9 cellular contexts compared by ENCODE assay signal in the genomic region with DNA sequence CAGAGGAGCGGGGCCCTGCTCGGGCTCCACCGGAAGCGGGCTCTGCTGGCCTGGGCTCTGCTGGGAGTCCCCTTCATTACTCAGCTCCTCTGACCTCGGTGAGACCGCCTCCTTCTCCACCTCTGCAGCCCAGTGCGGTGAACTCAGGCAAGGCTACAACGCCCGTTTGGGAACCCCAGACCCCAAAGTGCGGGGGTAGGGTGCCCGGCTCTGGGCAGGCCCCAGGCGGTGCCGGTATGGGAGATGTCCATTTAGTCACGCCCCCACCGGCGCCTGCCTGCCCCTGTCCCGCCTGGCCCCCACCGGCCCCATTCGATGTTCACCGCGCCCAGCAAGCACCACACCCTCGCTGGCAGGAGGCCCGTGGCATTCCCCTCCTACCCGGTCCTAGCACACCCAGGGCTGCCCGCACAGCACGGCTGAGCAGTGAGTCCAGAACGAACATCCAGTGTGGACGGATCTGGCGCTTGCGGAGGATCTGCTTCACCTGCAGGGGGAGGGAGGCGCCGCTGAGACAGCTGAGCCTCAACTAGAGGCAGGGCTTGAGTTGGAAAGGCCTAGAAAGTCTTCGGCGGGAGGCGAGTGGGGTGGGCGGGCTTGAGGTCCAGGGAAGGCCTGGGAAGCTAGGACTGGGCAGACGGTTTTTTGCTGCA. TPM values are rescaled to one million over a fixed set of nuclear protein-coding genes. Genes with fewer than 3 reads are reported as not detected.
DNase-seq lines count a peak whose midpoint lies in the region; ATAC-seq, FAIRE-seq and TF ChIP-seq lines count a peak whose summit lies in the region.
"Had no signal": no experiment of that assay in that cellular context is flagged by ENCODE, and none has a peak within 500 bp of the region (broad histone marks: within the 10 kb centered on the region; RNA-seq: fewer than 3 reads in every experiment).

No MANE protein-coding gene starts in this region.

- H3K4me2 ChIP-seq in HepG2 (ENCODE audit: low read depth, low read length), result no peak overlapping the region

- TF ChIP-seq EP300 in HepG2 (IDR thresholded peaks at IDR 0.05; ENCODE audit: low read depth in 2 of 2, low read length in 2 of 2) (no peak), HepG2 (CRISPR knock-in tag; IDR thresholded peaks at IDR 0.05; ENCODE audit: borderline replicate concordance) (no peak)

- H3K9me3 ChIP-seq in HepG2 (ENCODE audit: low read length) (no peaks in the 10 kb centered on the region), right lobe of liver (no peaks in the 10 kb centered on the region)

- H4K20me1 ChIP-seq in HepG2 (ENCODE audit: insufficient read depth, low read length), result no peaks in the 10 kb centered on the region

- in situ Hi-C loops in HepG2 (cut with HindIII; ENCODE audit: extremely low pct_ligation_motif_present, low pct_unique_long_range_greater_than_20kb), result loop anchor here (5.0 kb wide), 1 partner anchor 36 kb away; a partner anchor contains a TSS

- no peak for TF ChIP-seq POLR2A in HepG2 (IDR thresholded peaks at IDR 0.05; ENCODE audit: insufficient read depth in 1 of 2, low read depth in 2 of 2, low read length in 2 of 2)
- no peak for TF ChIP-seq POLR2A in right lobe of liver (IDR thresholded peaks at IDR 0.05)

- no peak for TF ChIP-seq RAD21 in HepG2 (CRISPR knock-in tag; IDR thresholded peaks at IDR 0.05)

- H3K36me3 ChIP-seq in HepG2 (replicated peaks in 1 of 2; ENCODE audit: control insufficient read depth in 1 of 2, insufficient read depth in 2 of 2, low read length in 2 of 2), result 0 out of 5 replicates have a peak, but pooled peaks cover 0 to 2% of the 10 kb centered on the region in 2 experiments
- peaks cover 0 to under 1% (median 0%) of the 10 kb centered on the region in 4 donors for H3K36me3 ChIP-seq in right lobe of liver

- peaks cover 13% of the 10 kb centered on the region for H3K4me1 ChIP-seq in HepG2 (ENCODE audit: insufficient read depth, low read length)
- H3K4me1 ChIP-seq in right lobe of liver, result peaks cover 0 to 8% (median 2%) of the 10 kb centered on the region in 4 donors

- H3K79me2 ChIP-seq in HepG2 (ENCODE audit: insufficient read depth, low read length), result no peaks in the 10 kb centered on the region

- CTCF ChIA-PET in HepG2 (lab: Yijun Ruan, JAX; ENCODE audit: low intra/inter-chr PET ratio, low total read pairs), result interaction anchor here (1.0 to 2.1 kb wide), 5 partner anchors 16 to 56 kb away, joined by 3 to 19 read pairs (median 6); no protein-coding TSS in a partner anchor

- no peak for TF ChIP-seq CTCF in HepG2 (CRISPR knock-in tag; IDR thresholded peaks at IDR 0.05)
- no peak for TF ChIP-seq CTCF in right lobe of liver (IDR thresholded peaks at IDR 0.05)

- BruUV-seq in HepG2 (replicated peaks; lab: Mats Ljungman, UMichigan), result no TSS peak

- peak overlapping the region in 1 of 3 experiments; percentile 61; a peak in 1 of 6 replicates for H3K4me3 ChIP-seq in HepG2 (replicated peaks in 1 of 3; ENCODE audit: insufficient read depth in 1 of 3, low read depth in 2 of 3, low read length in 3 of 3)
- H3K4me3 ChIP-seq in right lobe of liver, result no peak overlapping the region

- H3K27ac ChIP-seq in HepG2 (ENCODE audit: extremely low read length, insufficient read depth, low read length) (no peak overlapping the region), right lobe of liver (no peak overlapping the region)

- H2AFZ ChIP-seq in HepG2 (ENCODE audit: low read length), result no peak overlapping the region

- DNase-seq in HepG2 (ENCODE audit: low spot score) (no peak), right lobe of liver (no peak), mucosa of gallbladder (ENCODE audit: low spot score) (peak; percentile 58), iPS-NIHi7 (ENCODE audit: extremely low spot score) (no peak), NCI-H2171 (lab: John Stamatoyannopoulos, UW) (no peak), COLO668 (lab: John Stamatoyannopoulos, UW; ENCODE audit: unreplicated experiment) (no peak)
- peak; percentile 84 for DNase-seq in activated effector memory CD4-positive, alpha-beta T cell treated with anti-CD3 and anti-CD28 coated beads, Interleukin-2, amount 50 U/mL, for 16 hours
- DNase-seq: cortex of kidney had no signal

- no peak overlapping the region for H3K9ac ChIP-seq in HepG2 (ENCODE audit: insufficient read depth, low read depth, low read length)

- FAIRE-seq in HepG2 (lab: Jason Lieb, UNC), result no peak

- no peaks in the 10 kb centered on the region for H3K27me3 ChIP-seq in HepG2 (ENCODE audit: control insufficient read depth in 1 of 2, insufficient read depth in 2 of 2, low read length in 2 of 2)
- H3K27me3 ChIP-seq in right lobe of liver, result no peaks in the 10 kb centered on the region

- POLR2A ChIA-PET in HepG2 (lab: Yijun Ruan, JAX), result no interaction called here

- WGBS in HepG2 (ENCODE audit: low lambda C conversion rate), result 93% methylated on average over 27 of the region's 37 CpGs
- WGBS in right lobe of liver (ENCODE audit: insufficient coverage, low coverage, low lambda C conversion rate, missing lambda C conversion rate), result 57% methylated on average over 4 of the region's 37 CpGs

- intact Hi-C loops in HepG2 (cut with micrococcal nuclease; ENCODE audit: unreplicated experiment), result loop anchor here (1.0 kb wide), 3 partner anchors 17 to 39 kb away; no protein-coding TSS in a partner anchor
- intact Hi-C loops in right lobe of liver (cut with DNase I), result loop anchor here in 1 of 2 donors (5.0 kb wide), 1 partner anchor 36 kb away; a partner anchor contains a TSS

- ATAC-seq in HepG2 (peak; percentile 24), right lobe of liver (no peak), HG02759 (IDR thresholded peaks at IDR 0.05; ENCODE audit: unreplicated experiment) (no peak)

RNA-seq across cellular contexts. Expression of a gene that starts 10.0 kb away (rescaled TPM):
- total RNA-seq in HepG2 (2016; rRNA removed; fragmentation: Illumina TruSeq; extraction: Trizol) (2.7 and 3.5 TPM in 2 replicates), right lobe of liver (10 to 100 TPM in 2 of 6 experiments, 1 to 10 TPM in 4; 4.3 to 14.9 (median 5.6) TPM), mucosa of gallbladder (50.9 TPM)
- 0.62 and 2.3 TPM in 2 replicates for total RNA-seq in HepG2 (2016; cell fraction: cytosol; rRNA removed; fragmentation: Illumina TruSeq; extraction: Trizol; ENCODE audit: low read depth)
- 2.6 and 2.8 TPM in 2 replicates for total RNA-seq in HepG2 (2016; cell fraction: insoluble cytoplasmic fraction; rRNA removed; fragmentation: Illumina TruSeq; extraction: Trizol)
- total RNA-seq in HepG2 (2016; cell fraction: membrane; rRNA removed; fragmentation: Illumina TruSeq; extraction: Trizol), result 0.93 and 0.99 TPM in 2 replicates
- 1.8 and 2.3 TPM in 2 replicates for total RNA-seq in HepG2 (2016; cell fraction: nucleus; rRNA removed; fragmentation: Illumina TruSeq; extraction: Trizol)
- polyA plus RNA-seq in HepG2 (2011; rRNA removed), result 2.7 and 3.2 TPM in 2 replicates
- 1.2 and 1.4 TPM in 2 replicates for polyA plus RNA-seq in HepG2 (2011; cell fraction: cytosol; rRNA removed)
- 20.8 and 29.2 TPM in 2 replicates for polyA plus RNA-seq in HepG2 (2011; cell fraction: nucleus; rRNA removed)
- polyA plus RNA-seq in HepG2 (2012), result 0.97 and 2.1 TPM in 2 replicates
- polyA plus RNA-seq in HepG2 (2016; cell fraction: cytosol; fragmentation: Illumina TruSeq; extraction: Trizol; ENCODE audit: low read depth), result 0.44 and 1.2 TPM in 2 replicates
- 2.4 and 2.8 TPM in 2 replicates for polyA plus RNA-seq in HepG2 (2016; cell fraction: insoluble cytoplasmic fraction; fragmentation: Illumina TruSeq; extraction: Trizol; ENCODE audit: low read depth)
- 1.1 and 1.2 TPM in 2 replicates for polyA plus RNA-seq in HepG2 (2016; cell fraction: membrane; fragmentation: Illumina TruSeq; extraction: Trizol; ENCODE audit: low read depth)
- 5.1 and 8.1 TPM in 2 replicates for polyA plus RNA-seq in HepG2 (2016; cell fraction: nucleus; fragmentation: Illumina TruSeq; extraction: Trizol; ENCODE audit: insufficient read depth, low read depth)
- 5.7 and 12.4 TPM in 2 replicates for polyA minus RNA-seq in HepG2 (2011; rRNA and poly(A)+ RNA removed; ENCODE audit: low replicate concordance)
- 0.59 and 1.5 TPM in 2 replicates for polyA minus RNA-seq in HepG2 (2011; cell fraction: cytosol; rRNA and poly(A)+ RNA removed)
- polyA minus RNA-seq in HepG2 (2011; cell fraction: nucleus; rRNA and poly(A)+ RNA removed), result 3.4 and 4.0 TPM in 2 replicates

RNA-seq across cellular contexts. Expression of a gene that starts 14.9 kb away (rescaled TPM):
- total RNA-seq in HepG2 (2016; rRNA removed; fragmentation: Illumina TruSeq; extraction: Trizol), result 9.1 and 17.8 TPM in 2 replicates
- 5.6 TPM in 2 replicates for total RNA-seq in HepG2 (2016; cell fraction: cytosol; rRNA removed; fragmentation: Illumina TruSeq; extraction: Trizol; ENCODE audit: low read depth)
- total RNA-seq in HepG2 (2016; cell fraction: insoluble cytoplasmic fraction; rRNA removed; fragmentation: Illumina TruSeq; extraction: Trizol), result 7.9 and 19.8 TPM in 2 replicates
- total RNA-seq in HepG2 (2016; cell fraction: membrane; rRNA removed; fragmentation: Illumina TruSeq; extraction: Trizol), result 7.4 and 8.0 TPM in 2 replicates
- total RNA-seq in HepG2 (2016; cell fraction: nucleus; rRNA removed; fragmentation: Illumina TruSeq; extraction: Trizol), result 15.9 and 19.3 TPM in 2 replicates
- polyA plus RNA-seq in HepG2 (2011; rRNA removed), result 11.1 and 15.8 TPM in 2 replicates
- 4.7 and 8.4 TPM in 2 replicates for polyA plus RNA-seq in HepG2 (2011; cell fraction: cytosol; rRNA removed)
- 175 and 243 TPM in 2 replicates for polyA plus RNA-seq in HepG2 (2011; cell fraction: nucleus; rRNA removed)
- polyA plus RNA-seq in HepG2 (2012), result 7.2 and 8.3 TPM in 2 replicates
- 3.6 and 4.2 TPM in 2 replicates for polyA plus RNA-seq in HepG2 (2016; cell fraction: cytosol; fragmentation: Illumina TruSeq; extraction: Trizol; ENCODE audit: low read depth)
- polyA plus RNA-seq in HepG2 (2016; cell fraction: insoluble cytoplasmic fraction; fragmentation: Illumina TruSeq; extraction: Trizol; ENCODE audit: low read depth), result 8.1 and 8.6 TPM in 2 replicates
- 4.6 and 5.4 TPM in 2 replicates for polyA plus RNA-seq in HepG2 (2016; cell fraction: membrane; fragmentation: Illumina TruSeq; extraction: Trizol; ENCODE audit: low read depth)
- polyA plus RNA-seq in HepG2 (2016; cell fraction: nucleus; fragmentation: Illumina TruSeq; extraction: Trizol; ENCODE audit: insufficient read depth, low read depth), result 45.3 and 50.8 TPM in 2 replicates
- polyA minus RNA-seq in HepG2 (2011; rRNA and poly(A)+ RNA removed; ENCODE audit: low replicate concordance), result 0.21 and 11.5 TPM in 2 replicates
- 3.3 and 6.7 TPM in 2 replicates for polyA minus RNA-seq in HepG2 (2011; cell fraction: cytosol; rRNA and poly(A)+ RNA removed)
- 14.3 and 14.8 TPM in 2 replicates for polyA minus RNA-seq in HepG2 (2011; cell fraction: nucleus; rRNA and poly(A)+ RNA removed)
- total RNA-seq in right lobe of liver, result 1 to 10 TPM in 1 of 6 experiments, under 1 TPM in 5; 0.37 to 1.7 (median 0.80) TPM
- total RNA-seq in mucosa of gallbladder, result 48.5 TPM

RNA-seq across cellular contexts. Expression of a gene that starts 17.9 kb away (rescaled TPM):
- total RNA-seq in HepG2 (2016; rRNA removed; fragmentation: Illumina TruSeq; extraction: Trizol), result not detected in 2 replicates
- not detected in 2 replicates for total RNA-seq in HepG2 (2016; cell fraction: cytosol; rRNA removed; fragmentation: Illumina TruSeq; extraction: Trizol; ENCODE audit: low read depth)
- not detected in 2 replicates for total RNA-seq in HepG2 (2016; cell fraction: insoluble cytoplasmic fraction; rRNA removed; fragmentation: Illumina TruSeq; extraction: Trizol)
- total RNA-seq in HepG2 (2016; cell fraction: membrane; rRNA removed; fragmentation: Illumina TruSeq; extraction: Trizol), result not detected in 2 replicates
- total RNA-seq in HepG2 (2016; cell fraction: nucleus; rRNA removed; fragmentation: Illumina TruSeq; extraction: Trizol), result not detected in 2 replicates
- not detected in 2 replicates for polyA plus RNA-seq in HepG2 (2011; rRNA removed)
- not detected in 2 replicates for polyA plus RNA-seq in HepG2 (2011; cell fraction: cytosol; rRNA removed)
- not detected in 2 replicates for polyA plus RNA-seq in HepG2 (2011; cell fraction: nucleus; rRNA removed)
- not detected in 2 replicates for polyA plus RNA-seq in HepG2 (2012)
- polyA plus RNA-seq in HepG2 (2016; cell fraction: cytosol; fragmentation: Illumina TruSeq; extraction: Trizol; ENCODE audit: low read depth), result not detected in 2 replicates
- polyA plus RNA-seq in HepG2 (2016; cell fraction: insoluble cytoplasmic fraction; fragmentation: Illumina TruSeq; extraction: Trizol; ENCODE audit: low read depth), result not detected in 2 replicates
- not detected in 2 replicates for polyA plus RNA-seq in HepG2 (2016; cell fraction: membrane; fragmentation: Illumina TruSeq; extraction: Trizol; ENCODE audit: low read depth)
- polyA plus RNA-seq in HepG2 (2016; cell fraction: nucleus; fragmentation: Illumina TruSeq; extraction: Trizol; ENCODE audit: insufficient read depth, low read depth), result not detected in 2 replicates
- polyA minus RNA-seq in HepG2 (2011; rRNA and poly(A)+ RNA removed; ENCODE audit: low replicate concordance), result not detected in 2 replicates
- polyA minus RNA-seq in HepG2 (2011; cell fraction: cytosol; rRNA and poly(A)+ RNA removed), result not detected in 2 replicates
- polyA minus RNA-seq in HepG2 (2011; cell fraction: nucleus; rRNA and poly(A)+ RNA removed), result not detected in 2 replicates
- total RNA-seq in right lobe of liver, result 100 to 1,000 TPM in 4 of 6 experiments, 10 to 100 TPM in 2; 81.6 to 213 (median 111) TPM
- total RNA-seq in mucosa of gallbladder, result 3.5 TPM

RNA-seq across cellular contexts. Expression of a gene that starts 26.4 kb away (rescaled TPM):
- not detected in 2 replicates for total RNA-seq in HepG2 (2016; rRNA removed; fragmentation: Illumina TruSeq; extraction: Trizol)
- not detected in 2 replicates for total RNA-seq in HepG2 (2016; cell fraction: cytosol; rRNA removed; fragmentation: Illumina TruSeq; extraction: Trizol; ENCODE audit: low read depth)
- total RNA-seq in HepG2 (2016; cell fraction: insoluble cytoplasmic fraction; rRNA removed; fragmentation: Illumina TruSeq; extraction: Trizol), result not detected in 2 replicates
- not detected in 2 replicates for total RNA-seq in HepG2 (2016; cell fraction: membrane; rRNA removed; fragmentation: Illumina TruSeq; extraction: Trizol)
- not detected in 2 replicates for total RNA-seq in HepG2 (2016; cell fraction: nucleus; rRNA removed; fragmentation: Illumina TruSeq; extraction: Trizol)
- polyA plus RNA-seq in HepG2 (2011; rRNA removed), result not detected in 2 replicates
- polyA plus RNA-seq in HepG2 (2011; cell fraction: cytosol; rRNA removed), result not detected in 2 replicates
- 0.17 and 0.21 TPM in 2 replicates for polyA plus RNA-seq in HepG2 (2011; cell fraction: nucleus; rRNA removed)
- polyA plus RNA-seq in HepG2 (2012), result not detected in 2 replicates
- polyA plus RNA-seq in HepG2 (2016; cell fraction: cytosol; fragmentation: Illumina TruSeq; extraction: Trizol; ENCODE audit: low read depth), result not detected in 2 replicates
- polyA plus RNA-seq in HepG2 (2016; cell fraction: insoluble cytoplasmic fraction; fragmentation: Illumina TruSeq; extraction: Trizol; ENCODE audit: low read depth), result not detected in 2 replicates
- not detected in 2 replicates for polyA plus RNA-seq in HepG2 (2016; cell fraction: membrane; fragmentation: Illumina TruSeq; extraction: Trizol; ENCODE audit: low read depth)
- not detected in 2 replicates for polyA plus RNA-seq in HepG2 (2016; cell fraction: nucleus; fragmentation: Illumina TruSeq; extraction: Trizol; ENCODE audit: insufficient read depth, low read depth)
- 0.16 TPM in 1 of 2 replicates, not detected in the other for polyA minus RNA-seq in HepG2 (2011; rRNA and poly(A)+ RNA removed; ENCODE audit: low replicate concordance)
- polyA minus RNA-seq in HepG2 (2011; cell fraction: cytosol; rRNA and poly(A)+ RNA removed), result not detected in 2 replicates
- polyA minus RNA-seq in HepG2 (2011; cell fraction: nucleus; rRNA and poly(A)+ RNA removed), result not detected in 2 replicates
- under 1 TPM in 1 of 6 experiments, not detected in 5; 0.86 TPM for total RNA-seq in right lobe of liver
- 5.4 TPM for total RNA-seq in mucosa of gallbladder

RNA-seq across cellular contexts. Expression of a gene that starts 34.8 kb away (rescaled TPM):
- 9.9 and 22.7 TPM in 2 replicates for total RNA-seq in HepG2 (2016; rRNA removed; fragmentation: Illumina TruSeq; extraction: Trizol)
- total RNA-seq in HepG2 (2016; cell fraction: cytosol; rRNA removed; fragmentation: Illumina TruSeq; extraction: Trizol; ENCODE audit: low read depth), result 10.4 and 13.7 TPM in 2 replicates
- total RNA-seq in HepG2 (2016; cell fraction: insoluble cytoplasmic fraction; rRNA removed; fragmentation: Illumina TruSeq; extraction: Trizol), result 9.9 and 24.4 TPM in 2 replicates
- 19.0 and 21.0 TPM in 2 replicates for total RNA-seq in HepG2 (2016; cell fraction: membrane; rRNA removed; fragmentation: Illumina TruSeq; extraction: Trizol)
- total RNA-seq in HepG2 (2016; cell fraction: nucleus; rRNA removed; fragmentation: Illumina TruSeq; extraction: Trizol), result 20.8 and 23.3 TPM in 2 replicates
- polyA plus RNA-seq in HepG2 (2011; rRNA removed), result 29.6 and 40.8 TPM in 2 replicates
- 26.0 and 32.7 TPM in 2 replicates for polyA plus RNA-seq in HepG2 (2011; cell fraction: cytosol; rRNA removed)
- polyA plus RNA-seq in HepG2 (2011; cell fraction: nucleus; rRNA removed), result 63.1 and 68.2 TPM in 2 replicates
- 17.8 and 25.1 TPM in 2 replicates for polyA plus RNA-seq in HepG2 (2012)
- polyA plus RNA-seq in HepG2 (2016; cell fraction: cytosol; fragmentation: Illumina TruSeq; extraction: Trizol; ENCODE audit: low read depth), result 16.5 and 17.4 TPM in 2 replicates
- polyA plus RNA-seq in HepG2 (2016; cell fraction: insoluble cytoplasmic fraction; fragmentation: Illumina TruSeq; extraction: Trizol; ENCODE audit: low read depth), result 11.5 and 18.3 TPM in 2 replicates
- polyA plus RNA-seq in HepG2 (2016; cell fraction: membrane; fragmentation: Illumina TruSeq; extraction: Trizol; ENCODE audit: low read depth), result 21.3 and 22.0 TPM in 2 replicates
- 49.6 and 50.9 TPM in 2 replicates for polyA plus RNA-seq in HepG2 (2016; cell fraction: nucleus; fragmentation: Illumina TruSeq; extraction: Trizol; ENCODE audit: insufficient read depth, low read depth)
- 59.9 and 69.4 TPM in 2 replicates for polyA minus RNA-seq in HepG2 (2011; rRNA and poly(A)+ RNA removed; ENCODE audit: low replicate concordance)
- polyA minus RNA-seq in HepG2 (2011; cell fraction: cytosol; rRNA and poly(A)+ RNA removed), result 11.7 and 18.2 TPM in 2 replicates
- 16.6 and 21.0 TPM in 2 replicates for polyA minus RNA-seq in HepG2 (2011; cell fraction: nucleus; rRNA and poly(A)+ RNA removed)
- total RNA-seq in right lobe of liver, result 10 to 100 TPM; 15.1 to 22.6 (median 19.1) TPM
- 34.3 TPM for total RNA-seq in mucosa of gallbladder

Comparison
In these comparisons a context has a peak if more than half of its experiments do, and no peak if none do; other contexts are left out.
1. RNA of a gene that starts 17.9 kb away (total RNA-seq): 81.6 to 213 TPM in right lobe of liver; 3.5 TPM in mucosa of gallbladder (single experiment) and not detected in HepG2; every median in the first group is over 10 times any median in the second.
2. DNase-seq: peak in activated effector memory CD4-positive, alpha-beta T cell treated with anti-CD3 and anti-CD28 coated beads, Interleukin-2, amount 50 U/mL, for 16 hours (single experiment) and mucosa of gallbladder (single experiment); none in HepG2 (single experiment), right lobe of liver (0 of 3), iPS-NIHi7 (single experiment), NCI-H2171 (single experiment) and COLO668 (single experiment).